Comparison of ENCODE assay signal across 13 cellular contexts in the genomic region with DNA sequence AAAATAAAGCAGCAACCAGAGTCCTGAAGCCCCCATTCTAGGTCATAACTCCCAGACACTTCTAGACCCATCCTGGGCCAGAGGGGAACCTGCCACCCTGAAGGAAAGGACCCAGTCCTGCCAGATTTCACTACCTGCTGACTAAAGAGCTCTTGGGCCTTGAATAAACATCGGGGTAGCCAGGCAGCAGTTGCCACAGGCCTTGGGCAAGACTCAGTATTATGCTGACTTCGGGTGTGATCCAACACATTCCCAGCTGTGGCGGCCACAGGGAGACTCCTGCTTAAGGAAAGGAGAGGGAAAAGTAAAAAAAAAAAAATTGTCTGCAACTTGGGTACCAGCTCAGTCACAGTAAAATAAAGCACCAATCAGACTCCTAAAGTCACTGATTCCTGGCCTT.
"Had no signal": no experiment of that assay in that cellular context is flagged by ENCODE, and none has a peak within 500 bp of the region (broad histone marks: within the 10 kb centered on the region; RNA-seq: fewer than 3 reads in every experiment).

No MANE protein-coding gene starts in this region.

- H3K9me3 Mint-ChIP-seq: natural killer cell; stimulated activated effector memory CD8-positive, alpha-beta T cell treated with anti-CD3 and anti-CD28 coated beads, Interleukin-12 subunit alpha, Interleukin-12 subunit beta, amount 100 ng/mL, for 72 hours had no signal

- H3K4me3 Mint-ChIP-seq: activated CD4-positive, alpha-beta T cell treated with anti-CD3 and anti-CD28 coated beads for 36 hours; activated CD8-positive, alpha-beta T cell treated with anti-CD3 and anti-CD28 coated beads for 36 hours; activated T-cell treated with anti-CD3 and anti-CD28 coated beads, Interleukin-2, amount 50 U/mL, for 4 hours; natural killer cell; stimulated activated effector memory CD8-positive, alpha-beta T cell treated with anti-CD3 and anti-CD28 coated beads, Interleukin-12 subunit alpha, Interleukin-12 subunit beta, amount 100 ng/mL, for 72 hours; T-helper 17 cell had no signal

- H3K27ac Mint-ChIP-seq: activated CD4-positive, alpha-beta T cell treated with anti-CD3 and anti-CD28 coated beads for 36 hours; activated CD8-positive, alpha-beta T cell treated with anti-CD3 and anti-CD28 coated beads for 36 hours; natural killer cell; stimulated activated effector memory CD8-positive, alpha-beta T cell treated with anti-CD3 and anti-CD28 coated beads, Interleukin-12 subunit alpha, Interleukin-12 subunit beta, amount 100 ng/mL, for 72 hours; T-helper 17 cell had no signal

- ATAC-seq: activated CD4-positive, alpha-beta T cell treated with anti-CD3 and anti-CD28 coated beads for 36 hours; activated CD8-positive, alpha-beta T cell treated with anti-CD3 and anti-CD28 coated beads for 36 hours; activated T-cell treated with anti-CD3 and anti-CD28 coated beads, Interleukin-2, amount 50 U/mL, for 4 hours; heart left ventricle; natural killer cell; stimulated activated effector memory CD8-positive, alpha-beta T cell treated with anti-CD3 and anti-CD28 coated beads, Interleukin-12 subunit alpha, Interleukin-12 subunit beta, amount 100 ng/mL, for 72 hours; T-helper 17 cell had no signal

- H3K4me1 Mint-ChIP-seq: activated CD4-positive, alpha-beta T cell treated with anti-CD3 and anti-CD28 coated beads for 36 hours; stimulated activated effector memory CD8-positive, alpha-beta T cell treated with anti-CD3 and anti-CD28 coated beads, Interleukin-12 subunit alpha, Interleukin-12 subunit beta, amount 100 ng/mL, for 72 hours had no signal

- H3K36me3 Mint-ChIP-seq: natural killer cell; stimulated activated effector memory CD8-positive, alpha-beta T cell treated with anti-CD3 and anti-CD28 coated beads, Interleukin-12 subunit alpha, Interleukin-12 subunit beta, amount 100 ng/mL, for 72 hours had no signal

- H3K27me3 Mint-ChIP-seq: activated CD4-positive, alpha-beta T cell treated with anti-CD3 and anti-CD28 coated beads for 36 hours; activated CD8-positive, alpha-beta T cell treated with anti-CD3 and anti-CD28 coated beads for 36 hours; T-helper 17 cell had no signal

- DNase-seq: activated CD4-positive, alpha-beta T cell treated with anti-CD3 and anti-CD28 coated beads for 36 hours; activated CD8-positive, alpha-beta T cell treated with anti-CD3 and anti-CD28 coated beads for 36 hours; activated effector memory CD4-positive, alpha-beta T cell treated with Interleukin-2 at 50 U/mL for 16 hours; activated naive CD4-positive, alpha-beta T cell treated with anti-CD3 and anti-CD28 coated beads, Interleukin-2, amount 50 U/mL, for 16 hours; activated T-cell treated with anti-CD3 and anti-CD28 coated beads, Interleukin-2, amount 50 U/mL, for 4 hours; colonic mucosa; heart left ventricle; natural killer cell; stimulated activated CD4-positive, alpha-beta T cell treated with anti-CD3 and anti-CD28 coated beads, Interleukin-12 subunit alpha, Interleukin-12 subunit beta, amount 100 ng/mL, for 4 hours; T-helper 17 cell; uterus; WERI-Rb-1 had no signal
